Comparison of ENCODE assay signal across 9 cellular contexts in the genomic region with DNA sequence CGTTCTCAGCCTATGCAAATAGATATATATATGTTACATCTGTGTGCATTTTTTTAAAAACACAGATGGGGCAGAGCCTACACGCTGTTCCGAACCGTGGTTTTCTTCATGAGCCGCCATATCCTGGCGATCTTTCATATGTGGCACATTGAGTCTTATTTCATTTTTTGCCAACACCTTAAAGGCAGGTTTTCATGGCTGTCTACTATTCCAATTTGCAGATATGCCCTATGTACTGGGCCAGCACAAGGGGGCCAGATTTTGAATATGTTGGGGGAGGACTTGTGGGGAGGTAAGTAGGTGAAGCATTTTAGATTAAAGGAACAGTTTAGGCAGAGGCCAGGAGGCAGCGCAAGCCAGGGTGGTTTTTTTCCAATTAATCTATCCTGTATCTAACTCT. TPM values are rescaled to one million over a fixed set of nuclear protein-coding genes. Genes with fewer than 3 reads are reported as not detected.
"Had no signal": no experiment of that assay in that cellular context is flagged by ENCODE, and none has a peak within 500 bp of the region (broad histone marks: within the 10 kb centered on the region; RNA-seq: fewer than 3 reads in every experiment).

No MANE protein-coding gene starts in this region.

- DNase-seq: GDM1, GF-D8 had no signal

- H3K4me3 ChIP-seq: GM12878 had no signal

- FAIRE-seq: G401.6, GM12878, GM12891, GM12892, GM18507, GM19239 had no signal

- ATAC-seq: GM12878 had no signal

RNA-seq across cellular contexts. Expression of a gene that starts 16.0 kb away (rescaled TPM):
- total RNA-seq: G401, GM12878 had no signal
- polyA plus RNA-seq: GM12878 had no signal

RNA-seq across cellular contexts. Expression of a gene that starts 57.7 kb away (rescaled TPM):
- total RNA-seq: G401, GM12878 had no signal
